1 cellular context compared by ENCODE assay signal in genomic region chr6:1625352-1625773, GRCh38.
TF ChIP-seq lines count a peak whose summit lies in the region.

No MANE protein-coding gene starts in this region.

TF ChIP-seq in SK-N-SH, 30 proteins besides CTCF, POLR2A, EP300 and RAD21 (continued from another document):
- TF ChIP-seq FOXM1 (IDR thresholded peaks at IDR 0.05; ENCODE audit: low read depth) (no peak), USF2 (IDR thresholded peaks at IDR 0.05; ENCODE audit: borderline replicate concordance, low read depth, low read length) (no peak), YY1 (IDR thresholded peaks at IDR 0.05; ENCODE audit: low read depth) (no peak)
TF ChIP-seq in SK-N-SH: peak in this region for 0.
